13 cellular contexts compared by ENCODE assay signal in genomic region chr2:144671695-144672094, GRCh38.
A peak's percentile ranks its signal among the peaks of the same experiment; 100 is the strongest.
DNase-seq lines count a peak whose midpoint lies in the region; ATAC-seq, FAIRE-seq and TF ChIP-seq lines count a peak whose summit lies in the region.
"Had no signal": no experiment of that assay in that cellular context is flagged by ENCODE, and none has a peak within 500 bp of the region (broad histone marks: within the 10 kb centered on the region; RNA-seq: fewer than 3 reads in every experiment).

No MANE protein-coding gene starts in this region.

- H3K4me3 ChIP-seq in DND-41 (ENCODE audit: low read depth in 1 of 2, low read length in 2 of 2) = no peak overlapping the region
- no peak overlapping the region for H3K4me3 ChIP-seq in bronchial epithelial cell (ENCODE audit: low read depth, low read length)
- H3K4me3 ChIP-seq in naive thymus-derived CD4-positive, alpha-beta T cell (ENCODE audit: low read length) = no peak overlapping the region
- no peak overlapping the region for H3K4me3 ChIP-seq in mesenchymal stem cell (ENCODE audit: insufficient read depth in 1 of 2, low read depth in 1 of 2, low read length in 2 of 2)

- H3K4ac ChIP-seq in mesenchymal stem cell (ENCODE audit: low read depth in 1 of 2, low read length in 2 of 2) = no peak overlapping the region

- no peak overlapping the region for H2BK15ac ChIP-seq in mesenchymal stem cell (ENCODE audit: low read depth, poor library complexity, severe bottlenecking)

- POLR2A ChIA-PET in naive thymus-derived CD4-positive, alpha-beta T cell (lab: Charles Lee) = no interaction called here
- POLR2A ChIA-PET in naive thymus-derived CD8-positive, alpha-beta T cell (lab: Charles Lee) = no interaction called here

- CTCF ChIA-PET in naive thymus-derived CD4-positive, alpha-beta T cell (lab: Charles Lee) = no interaction called here

- H3K79me2 ChIP-seq in DND-41 (ENCODE audit: insufficient read depth, low read length) = no peaks in the 10 kb centered on the region
- H3K79me2 ChIP-seq: parathyroid adenoma had no signal

- ATAC-seq in DND-41 (ENCODE audit: insufficient read depth, low read depth) = no peak
- peak; percentile 82 for ATAC-seq in naive thymus-derived CD4-positive, alpha-beta T cell
- ATAC-seq in naive thymus-derived CD8-positive, alpha-beta T cell = no peak

- H2AFZ ChIP-seq in DND-41 (ENCODE audit: low read depth, low read length) (peak overlapping the region; percentile 63), mesenchymal stem cell (ENCODE audit: low read depth, low read length) (no peak overlapping the region)
- H2AFZ ChIP-seq: parathyroid adenoma had no signal

- H4K8ac ChIP-seq in mesenchymal stem cell (ENCODE audit: low read length) = no peak overlapping the region

- H3K27ac ChIP-seq in DND-41 (ENCODE audit: low read length) (no peak overlapping the region), mesenchymal stem cell (ENCODE audit: low read length, poor library complexity, severe bottlenecking) (no peak overlapping the region)
- H3K27ac ChIP-seq in naive thymus-derived CD4-positive, alpha-beta T cell (ENCODE audit: low read depth, low read length) = no peak overlapping the region
- H3K27ac ChIP-seq: parathyroid adenoma, WERI-Rb-1 had no signal

- peaks cover 0 to 2% (median 0%) of the 10 kb centered on the region in 11 donors for H3K9me3 Mint-ChIP-seq in naive thymus-derived CD4-positive, alpha-beta T cell
- H3K9me3 Mint-ChIP-seq in naive thymus-derived CD8-positive, alpha-beta T cell = no peaks in the 10 kb centered on the region
- H3K9me3 Mint-ChIP-seq: CD4-positive, alpha-beta T cell; central memory CD8-positive, alpha-beta T cell had no signal

- H3K36me3 Mint-ChIP-seq in naive thymus-derived CD4-positive, alpha-beta T cell = no peaks in the 10 kb centered on the region
- no peaks in the 10 kb centered on the region for H3K36me3 Mint-ChIP-seq in naive thymus-derived CD8-positive, alpha-beta T cell

- H4K91ac ChIP-seq in mesenchymal stem cell (ENCODE audit: low read length) = no peak overlapping the region

- H3K4me2 ChIP-seq in DND-41 (ENCODE audit: insufficient read depth, low read length) (no peak overlapping the region), mesenchymal stem cell (ENCODE audit: low read length, poor library complexity, severe bottlenecking) (no peak overlapping the region)

- H3K79me1 ChIP-seq in mesenchymal stem cell (replicated peaks; ENCODE audit: low read length, poor library complexity, severe bottlenecking) = no peaks in the 10 kb centered on the region

- H2BK12ac ChIP-seq in mesenchymal stem cell (ENCODE audit: low read length in 2 of 2) = no peak overlapping the region

- no peak overlapping the region for H3K23ac ChIP-seq in mesenchymal stem cell (ENCODE audit: low read length in 2 of 2)

- no peaks in the 10 kb centered on the region for H4K20me1 ChIP-seq in DND-41 (ENCODE audit: insufficient read depth, low read length)

- intact Hi-C loops in naive thymus-derived CD4-positive, alpha-beta T cell (cut with micrococcal nuclease) = no loop called here

- no peak for TF ChIP-seq CTCF in DND-41 (IDR thresholded peaks at IDR 0.05; ENCODE audit: borderline replicate concordance, extremely low read depth, low read length, poor library complexity, severe bottlenecking)
- TF ChIP-seq CTCF in bronchial epithelial cell (IDR thresholded peaks at IDR 0.05; ENCODE audit: insufficient read depth, low read length, severe bottlenecking) = no peak

- H3K4me1 ChIP-seq in DND-41 (ENCODE audit: insufficient read depth, low read length) (no peaks in the 10 kb centered on the region), mesenchymal stem cell (ENCODE audit: control insufficient read depth, insufficient read depth, low read depth, low read length) (peaks cover 2% of the 10 kb centered on the region)
- H3K4me1 ChIP-seq in naive thymus-derived CD4-positive, alpha-beta T cell (ENCODE audit: control insufficient read depth in 2 of 2, insufficient read depth in 2 of 2, low read length in 2 of 2) = no peaks in the 10 kb centered on the region
- H3K4me1 ChIP-seq: parathyroid adenoma had no signal

- no peak overlapping the region for H3K14ac ChIP-seq in mesenchymal stem cell (ENCODE audit: low read length in 2 of 2)

- no peak for DNase-seq in DND-41
- peak; percentile 33 for DNase-seq in NCI-H446 treated with DMSO at 0.1 percent for 48 hours (lab: John Stamatoyannopoulos, UW)
- peak; percentile 33 for DNase-seq in bronchial epithelial cell (ENCODE audit: low read depth)
- DNase-seq in naive thymus-derived CD4-positive, alpha-beta T cell = no peak
- no peak for DNase-seq in naive thymus-derived CD8-positive, alpha-beta T cell
- no peak for DNase-seq in NCI-H2171 (lab: John Stamatoyannopoulos, UW)
- no peak for DNase-seq in anterior cingulate cortex (lab: John Stamatoyannopoulos, UW)
- no peak for DNase-seq in mesenchymal stem cell
- DNase-seq: CD4-positive, alpha-beta T cell; NCI-H1105 treated with DMSO at 0.1 percent for 48 hours; WERI-Rb-1 had no signal

- 96% methylated on average over 3 of the region's 3 CpGs for WGBS in mesenchymal stem cell

- H3K36me3 ChIP-seq in DND-41 (ENCODE audit: insufficient read depth, low read length) (no peaks in the 10 kb centered on the region), bronchial epithelial cell (ENCODE audit: control insufficient read depth, insufficient read depth, low read length) (no peaks in the 10 kb centered on the region), mesenchymal stem cell (ENCODE audit: control insufficient read depth in 1 of 2, insufficient read depth in 2 of 2, low read depth in 1 of 2, low read length in 2 of 2) (no peaks in the 10 kb centered on the region)
- H3K36me3 ChIP-seq in naive thymus-derived CD4-positive, alpha-beta T cell (ENCODE audit: control insufficient read depth in 2 of 3, insufficient read depth in 3 of 3, low read length in 3 of 3) = no peaks in the 10 kb centered on the region
- H3K36me3 ChIP-seq: WERI-Rb-1 had no signal

- no peak overlapping the region for H3K4me3 Mint-ChIP-seq in naive thymus-derived CD4-positive, alpha-beta T cell
- H3K4me3 Mint-ChIP-seq in naive thymus-derived CD8-positive, alpha-beta T cell = no peak overlapping the region
- H3K4me3 Mint-ChIP-seq: CD4-positive, alpha-beta T cell; central memory CD8-positive, alpha-beta T cell had no signal

- no peak overlapping the region for H2BK120ac ChIP-seq in mesenchymal stem cell (ENCODE audit: low read depth, low read length)

- no peak overlapping the region for H2AK5ac ChIP-seq in mesenchymal stem cell (ENCODE audit: low read length, severe bottlenecking)

- H3K9ac ChIP-seq in DND-41 (ENCODE audit: low read depth, low read length) = no peak overlapping the region
- H3K9ac ChIP-seq in mesenchymal stem cell (ENCODE audit: low read length) = no peak overlapping the region
- H3K9ac ChIP-seq: parathyroid adenoma had no signal

- FAIRE-seq in bronchial epithelial cell (lab: Jason Lieb, UNC) = no peak

- no peaks in the 10 kb centered on the region for H3K4me1 Mint-ChIP-seq in naive thymus-derived CD4-positive, alpha-beta T cell
- peaks cover 0 to 12% (median 0%) of the 10 kb centered on the region in 4 donors for H3K4me1 Mint-ChIP-seq in naive thymus-derived CD8-positive, alpha-beta T cell
- H3K4me1 Mint-ChIP-seq: central memory CD8-positive, alpha-beta T cell had no signal

- H2BK5ac ChIP-seq in mesenchymal stem cell (ENCODE audit: low read depth, low read length, poor library complexity, severe bottlenecking) = no peak overlapping the region

- H3K9me3 ChIP-seq in DND-41 (ENCODE audit: insufficient read depth, low read length, severe bottlenecking) (no peaks in the 10 kb centered on the region), mesenchymal stem cell (ENCODE audit: control insufficient read depth, low read length) (no peaks in the 10 kb centered on the region)
- H3K9me3 ChIP-seq in naive thymus-derived CD4-positive, alpha-beta T cell (ENCODE audit: control insufficient read depth in 2 of 3, low read length in 3 of 3) = no peaks in the 10 kb centered on the region

- H3K18ac ChIP-seq in mesenchymal stem cell (ENCODE audit: low read depth in 1 of 2, low read length in 2 of 2) = no peak overlapping the region

- no peak overlapping the region for H3K27ac Mint-ChIP-seq in naive thymus-derived CD4-positive, alpha-beta T cell
- H3K27ac Mint-ChIP-seq in naive thymus-derived CD8-positive, alpha-beta T cell = no peak overlapping the region
- H3K27ac Mint-ChIP-seq: CD4-positive, alpha-beta T cell had no signal

- no peaks in the 10 kb centered on the region for H3K27me3 ChIP-seq in DND-41 (ENCODE audit: insufficient read depth, low read length, poor library complexity)
- no peaks in the 10 kb centered on the region for H3K27me3 ChIP-seq in bronchial epithelial cell (ENCODE audit: control insufficient read depth, insufficient read depth, low read length)
- H3K27me3 ChIP-seq in naive thymus-derived CD4-positive, alpha-beta T cell (ENCODE audit: control insufficient read depth in 2 of 2, insufficient read depth in 2 of 2, low read length in 2 of 2) = no peaks in the 10 kb centered on the region
- no peaks in the 10 kb centered on the region for H3K27me3 ChIP-seq in mesenchymal stem cell (ENCODE audit: control insufficient read depth in 1 of 2, insufficient read depth in 1 of 2, low read length in 2 of 2)

- peaks cover 0 to 6% (median 3%) of the 10 kb centered on the region in 5 donors for H3K27me3 Mint-ChIP-seq in naive thymus-derived CD4-positive, alpha-beta T cell
- H3K27me3 Mint-ChIP-seq in naive thymus-derived CD8-positive, alpha-beta T cell = peaks cover 0 to 3% (median 2%) of the 10 kb centered on the region in 5 donors
- H3K27me3 Mint-ChIP-seq: CD4-positive, alpha-beta T cell; central memory CD8-positive, alpha-beta T cell had no signal

Comparison
In these comparisons a context has a peak if more than half of its experiments do, and no peak if none do; other contexts are left out.
1. DNase-seq: peak in NCI-H446 treated with DMSO at 0.1 percent for 48 hours (single experiment) and bronchial epithelial cell (single experiment); none in DND-41 (single experiment), naive thymus-derived CD4-positive, alpha-beta T cell (0 of 9), naive thymus-derived CD8-positive, alpha-beta T cell (0 of 10), NCI-H2171 (single experiment), anterior cingulate cortex (0 of 58) and mesenchymal stem cell (single experiment).